27 cellular contexts compared by ENCODE assay signal in the genomic region with DNA sequence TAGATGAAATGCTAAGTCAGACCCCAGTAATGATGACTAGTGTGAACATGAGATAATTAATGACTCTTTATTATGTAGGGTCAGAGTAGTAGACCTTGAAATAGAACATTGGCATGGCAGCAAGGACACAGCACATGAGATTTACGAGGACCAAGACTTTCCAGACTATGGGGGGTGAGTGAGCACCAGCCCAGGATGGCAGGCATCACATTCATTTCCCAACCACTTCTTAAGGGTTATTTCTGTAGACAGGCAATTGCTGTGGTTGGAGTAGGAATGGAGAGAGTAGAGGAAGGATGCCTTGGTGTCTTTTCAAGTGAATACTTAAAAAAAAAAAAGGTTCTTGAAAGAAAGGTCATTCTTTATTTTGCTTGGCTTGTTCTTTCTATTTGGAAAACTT.
"Had no signal": no experiment of that assay in that cellular context is flagged by ENCODE, and none has a peak within 500 bp of the region (broad histone marks: within the 10 kb centered on the region; RNA-seq: fewer than 3 reads in every experiment).

No MANE protein-coding gene starts in this region.

- H3K36me3 ChIP-seq: brain microvascular endothelial cell, WERI-Rb-1 had no signal

- H3K4me1 Mint-ChIP-seq: activated CD4-positive, alpha-beta memory T cell treated with anti-CD3 and anti-CD28 coated beads, Interleukin-2, amount 10 ng/mL, durations not matched to agents 7 days and 5 days; activated CD8-positive, alpha-beta memory T cell treated with anti-CD3 and anti-CD28 coated beads, Interleukin-2, amount 10 ng/mL, durations not matched to agents 7 days and 5 days; activated naive CD4-positive, alpha-beta T cell treated with anti-CD3 and anti-CD28 coated beads, Interleukin-2, amount 10 ng/mL, durations not matched to agents 7 days and 5 days; activated naive CD8-positive, alpha-beta T cell treated with anti-CD3 and anti-CD28 coated beads, Interleukin-2, amount 50 U/mL, for 24 hours had no signal

- H3K4me3 Mint-ChIP-seq: activated CD4-positive, alpha-beta memory T cell treated with anti-CD3 and anti-CD28 coated beads, Interleukin-2, amount 10 ng/mL, durations not matched to agents 7 days and 5 days; activated CD8-positive, alpha-beta memory T cell treated with anti-CD3 and anti-CD28 coated beads, Interleukin-2, amount 10 ng/mL, durations not matched to agents 7 days and 5 days; activated naive CD4-positive, alpha-beta T cell treated with anti-CD3 and anti-CD28 coated beads, Interleukin-2, amount 10 ng/mL, durations not matched to agents 7 days and 5 days; activated naive CD8-positive, alpha-beta T cell; activated naive CD8-positive, alpha-beta T cell treated with anti-CD3 and anti-CD28 coated beads, Interleukin-2, amount 50 U/mL, for 24 hours had no signal

- H3K9me3 Mint-ChIP-seq: activated CD4-positive, alpha-beta memory T cell treated with anti-CD3 and anti-CD28 coated beads, Interleukin-2, amount 10 ng/mL, durations not matched to agents 7 days and 5 days; activated naive CD4-positive, alpha-beta T cell treated with anti-CD3 and anti-CD28 coated beads, Interleukin-2, amount 10 ng/mL, durations not matched to agents 7 days and 5 days; activated naive CD8-positive, alpha-beta T cell treated with anti-CD3 and anti-CD28 coated beads, Interleukin-2, amount 50 U/mL, for 24 hours had no signal

- ATAC-seq: activated CD8-positive, alpha-beta memory T cell treated with anti-CD3 and anti-CD28 coated beads, Interleukin-2, amount 10 ng/mL, durations not matched to agents 7 days and 5 days; activated naive CD8-positive, alpha-beta T cell treated with anti-CD3 and anti-CD28 coated beads, Interleukin-2, amount 50 U/mL, for 24 hours; PC-3 had no signal

- H3K27me3 ChIP-seq: brain microvascular endothelial cell had no signal

- H3K36me3 Mint-ChIP-seq: activated CD8-positive, alpha-beta memory T cell treated with anti-CD3 and anti-CD28 coated beads, Interleukin-2, amount 10 ng/mL, durations not matched to agents 7 days and 5 days; activated naive CD4-positive, alpha-beta T cell treated with anti-CD3 and anti-CD28 coated beads, Interleukin-2, amount 10 ng/mL, durations not matched to agents 7 days and 5 days; activated naive CD8-positive, alpha-beta T cell had no signal

- H3K27ac Mint-ChIP-seq: activated CD4-positive, alpha-beta memory T cell treated with anti-CD3 and anti-CD28 coated beads, Interleukin-2, amount 10 ng/mL, durations not matched to agents 7 days and 5 days; activated CD8-positive, alpha-beta memory T cell treated with anti-CD3 and anti-CD28 coated beads, Interleukin-2, amount 10 ng/mL, durations not matched to agents 7 days and 5 days; activated naive CD4-positive, alpha-beta T cell treated with anti-CD3 and anti-CD28 coated beads, Interleukin-2, amount 10 ng/mL, durations not matched to agents 7 days and 5 days; activated naive CD8-positive, alpha-beta T cell; activated naive CD8-positive, alpha-beta T cell treated with anti-CD3 and anti-CD28 coated beads, Interleukin-2, amount 50 U/mL, for 24 hours had no signal

- H3K27ac ChIP-seq: brain microvascular endothelial cell, WERI-Rb-1 had no signal

- DNase-seq: activated CD4-positive, alpha-beta memory T cell treated with anti-CD3 and anti-CD28 coated beads, Interleukin-2, amount 10 ng/mL, durations not matched to agents 7 days and 5 days; activated CD4-positive, alpha-beta T cell treated with anti-CD3 and anti-CD28 coated beads for 1 hour; activated CD4-positive, alpha-beta T cell treated with anti-CD3 and anti-CD28 coated beads for 48 hours; activated CD4-positive, CD25-positive, alpha-beta regulatory T cell; activated CD8-positive, alpha-beta memory T cell treated with anti-CD3 and anti-CD28 coated beads for 24 hours; activated CD8-positive, alpha-beta memory T cell treated with anti-CD3 and anti-CD28 coated beads, Interleukin-2, amount 10 ng/mL, durations not matched to agents 7 days and 5 days; activated CD8-positive, alpha-beta memory T cell treated with anti-CD3 and anti-CD28 coated beads, Interleukin-2, amount 50 U/mL, for 48 hours; activated effector memory CD4-positive, alpha-beta T cell treated with Interleukin-2 at 50 U/mL for 16 hours; activated naive CD4-positive, alpha-beta T cell treated with anti-CD3 and anti-CD28 coated beads, Interleukin-2, amount 10 ng/mL, durations not matched to agents 7 days and 5 days; activated naive CD8-positive, alpha-beta T cell treated with anti-CD3 and anti-CD28 coated beads, Interleukin-2, amount 50 U/mL, for 24 hours; activated T-cell treated with anti-CD3 and anti-CD28 coated beads, Interleukin-2, amount 50 U/mL, for 48 hours; anterior cingulate cortex; brain microvascular endothelial cell; central memory CD4-positive, alpha-beta T cell; NCI-H1092 treated with DMSO at 0.1 percent for 48 hours; NCI-H1417 treated with DMSO at 0.1 percent for 48 hours; NCI-H187 treated with DMSO at 0.1 percent for 48 hours; NCI-H2081; NCI-H2171 treated with DMSO at 0.1 percent for 48 hours; NCI-H2227 treated with DMSO at 0.1 percent for 48 hours; NCI-H524 treated with DMSO at 0.1 percent for 48 hours; NK-92 treated with Interleukin-12 subunit alpha and Interleukin-12 subunit beta, amount 100 ng/mL, for 24 hours; PC-3; Right ventricle myocardium superior; T1000; WERI-Rb-1 had no signal
